ENCODE assay signal across 14 cellular contexts in the genomic region with DNA sequence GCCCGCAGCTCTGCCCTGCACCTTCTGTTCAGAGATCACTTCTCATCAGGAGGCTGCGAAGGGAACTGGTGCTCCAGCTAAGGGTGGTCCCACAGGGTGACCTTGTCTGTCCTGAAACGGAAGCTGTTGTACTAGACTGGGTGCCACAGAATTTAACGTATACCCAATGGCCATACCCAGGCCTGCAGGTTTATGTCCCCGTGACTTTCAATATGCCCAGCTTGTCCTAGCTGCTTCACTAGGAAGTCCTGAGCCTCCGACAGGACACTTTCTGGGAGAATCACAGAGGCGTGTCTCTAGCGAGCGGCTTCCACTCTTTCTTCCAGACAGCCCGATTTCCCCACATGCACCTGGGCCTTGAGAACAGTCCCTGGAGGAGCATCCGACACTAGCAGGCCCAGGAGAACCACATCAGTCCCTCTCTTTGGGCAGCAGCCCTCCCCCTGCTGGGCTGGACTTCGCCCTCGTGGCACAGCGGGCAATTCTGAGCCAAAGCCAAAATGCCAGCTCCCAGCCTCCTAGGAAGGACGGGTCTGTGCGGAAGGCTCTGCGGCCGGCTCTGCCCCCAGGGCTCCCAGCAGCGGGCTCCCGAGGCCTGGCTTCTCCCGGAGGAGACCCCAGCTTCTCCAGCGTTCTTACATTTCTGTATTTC.
DNase-seq lines count a peak whose midpoint lies in the region; ATAC-seq, FAIRE-seq and TF ChIP-seq lines count a peak whose summit lies in the region.
"Had no signal": no experiment of that assay in that cellular context is flagged by ENCODE, and none has a peak within 500 bp of the region (broad histone marks: within the 10 kb centered on the region; RNA-seq: fewer than 3 reads in every experiment).

No MANE protein-coding gene starts in this region.

- POLR2A ChIA-PET in A549 (lab: Yijun Ruan, JAX), result interaction anchor here (1.3 to 1.9 kb wide), 3 partner anchors 138 to 204 kb away, joined by 3 to 9 read pairs (median 7); a partner anchor contains a TSS
- POLR2A ChIA-PET in MCF 10A (lab: Yijun Ruan, JAX), result interaction anchor here (0.7 to 2.2 kb wide), 7 partner anchors 23 to 218 kb away, joined by 3 to 19 read pairs (median 3); no protein-coding TSS in a partner anchor

- H3K56ac ChIP-seq in mesendoderm (ENCODE audit: low read length), result peak overlapping the region; percentile 7

- no peak for FAIRE-seq in A549 (lab: Jason Lieb, UNC)

- no peak overlapping the region for H3K18ac ChIP-seq in mesendoderm (ENCODE audit: low read length)

- H3K36me3 Mint-ChIP-seq in MCF 10A (ENCODE audit: insufficient read depth, unreplicated experiment), result peaks cover 4% of the 10 kb centered on the region
- no peaks in the 10 kb centered on the region for H3K36me3 Mint-ChIP-seq in endothelial cell (ENCODE audit: low read depth, unreplicated experiment)
- H3K36me3 Mint-ChIP-seq: immature natural killer cell; stimulated activated memory B cell treated with anti-CD40 and anti-IgM and Interleukin-4, amounts not matched to agents 10 μg/mL and 1 μg/mL and 100 μg/mL, for 72 hours had no signal

- H3K4ac ChIP-seq in mesendoderm (ENCODE audit: low read depth, low read length), result no peak overlapping the region

- TF ChIP-seq RAD21 in A549 (conservative IDR thresholded peaks at IDR 0.05 in 1 of 2, IDR thresholded peaks at IDR 0.05 in 1 of 2), result no peak

- no peaks in the 10 kb centered on the region for H3K79me2 ChIP-seq in mesendoderm (ENCODE audit: control insufficient read depth, insufficient read depth, low read length)

- H3K4me3 ChIP-seq in A549, result peak overlapping the region; percentile 59
- peak overlapping the region; percentile 87; the same call in 1 of the 2 replicates for H3K4me3 ChIP-seq in HUES48 (ENCODE audit: low read depth, low read length)
- no peak overlapping the region for H3K4me3 ChIP-seq in mesendoderm (ENCODE audit: low read length)

- no TSS peak for BruUV-seq in MCF 10A (replicated peaks; lab: Mats Ljungman, UMichigan)

- H3K27me3 Mint-ChIP-seq in MCF 10A (ENCODE audit: insufficient read depth, unreplicated experiment) (no peaks in the 10 kb centered on the region), endothelial cell (ENCODE audit: unreplicated experiment) (peaks cover 22% of the 10 kb centered on the region)

- no peaks in the 10 kb centered on the region for H3K79me1 ChIP-seq in mesendoderm (ENCODE audit: low read length)

- no peak overlapping the region for H3K27ac Mint-ChIP-seq in MCF 10A (ENCODE audit: low read depth, unreplicated experiment)
- H3K27ac Mint-ChIP-seq in endothelial cell (ENCODE audit: unreplicated experiment), result no peak overlapping the region
- H3K27ac Mint-ChIP-seq: immature natural killer cell; stimulated activated memory B cell treated with anti-CD40 and anti-IgM and Interleukin-4, amounts not matched to agents 10 μg/mL and 1 μg/mL and 100 μg/mL, for 72 hours; T-helper 2 cell treated with Interferon-gamma antibody and Interleukin-4, amounts not matched to agents 5 μg/mL and 100 μg/mL, for 36 hours had no signal

- H2BK5ac ChIP-seq in mesendoderm (ENCODE audit: low read length), result no peak overlapping the region

- WGBS in A549 (ENCODE audit: missing lambda C conversion rate), result 72% methylated on average over 17 of the region's 22 CpGs
- WGBS in mesendoderm (ENCODE audit: extremely low coverage, insufficient coverage, low lambda C conversion rate), result no CpG with 5 or more reads among the region's 22 CpGs

- H3K4me2 ChIP-seq in A549 (peak overlapping the region; percentile 80), mesendoderm (ENCODE audit: low read length) (no peak overlapping the region)

- H3K9me3 ChIP-seq in A549, result peaks cover 14% of the 10 kb centered on the region
- H3K9me3 ChIP-seq in HUES48 (ENCODE audit: control insufficient read depth, insufficient read depth, low read length), result 0 out of 2 replicates have a peak, but pooled peaks cover 5% of the 10 kb centered on the region

- no peak for TF ChIP-seq POLR2A in A549 (IDR thresholded peaks at IDR 0.05; ENCODE audit: low read length)

- no peak overlapping the region for H2AK5ac ChIP-seq in mesendoderm (ENCODE audit: low read length)

- no peak overlapping the region for H2BK120ac ChIP-seq in mesendoderm (ENCODE audit: low read depth, low read length)

- H4K5ac ChIP-seq in mesendoderm (ENCODE audit: low read length), result no peak overlapping the region

- TF ChIP-seq EP300 in A549 (IDR thresholded peaks at IDR 0.05), result no peak

- no peak overlapping the region for H2BK15ac ChIP-seq in mesendoderm (replicated peaks; ENCODE audit: low read depth)

- H3K4me3 Mint-ChIP-seq in MCF 10A (ENCODE audit: unreplicated experiment) (peak overlapping the region; percentile 54), endothelial cell (ENCODE audit: unreplicated experiment) (no peak overlapping the region)
- H3K4me3 Mint-ChIP-seq: immature natural killer cell; stimulated activated memory B cell treated with anti-CD40 and anti-IgM and Interleukin-4, amounts not matched to agents 10 μg/mL and 1 μg/mL and 100 μg/mL, for 72 hours; T-helper 2 cell treated with Interferon-gamma antibody and Interleukin-4, amounts not matched to agents 5 μg/mL and 100 μg/mL, for 36 hours had no signal

- no peaks in the 10 kb centered on the region for H3K27me3 ChIP-seq in HUES48 (ENCODE audit: control insufficient read depth, insufficient read depth, low read length)
- H3K27me3 ChIP-seq in mesendoderm (ENCODE audit: insufficient read depth, low read length, poor library complexity), result no peaks in the 10 kb centered on the region
- H3K27me3 ChIP-seq: SJSA1 had no signal

- H3K9ac ChIP-seq in HUES48 (ENCODE audit: low read depth, low read length), result no peak overlapping the region
- H3K9ac ChIP-seq in mesendoderm (ENCODE audit: low read length), result no peak overlapping the region

- intact Hi-C loops in MCF 10A (cut with micrococcal nuclease), result loop anchor here (2.0 to 5.0 kb wide), 2 partner anchors 90 to 138 kb away; no protein-coding TSS in a partner anchor

- ATAC-seq in A549, result peak; percentile 1 to 16; a peak in 4 of 6 replicates
- no peak for ATAC-seq in HG03571 (IDR thresholded peaks at IDR 0.05; ENCODE audit: unreplicated experiment)
- no peak for ATAC-seq in GM21723 (IDR thresholded peaks at IDR 0.05; ENCODE audit: unreplicated experiment)

- H3K27ac ChIP-seq in A549 (peak overlapping the region; percentile 83 to 88), HUES48 (ENCODE audit: low read depth, low read length) (no peak overlapping the region), mesendoderm (ENCODE audit: low read depth, low read length) (no peak overlapping the region)
- H3K27ac ChIP-seq: SJSA1 had no signal

- no peaks in the 10 kb centered on the region for H3K9me3 Mint-ChIP-seq in MCF 10A (ENCODE audit: unreplicated experiment)
- peaks cover 6% of the 10 kb centered on the region for H3K9me3 Mint-ChIP-seq in endothelial cell (ENCODE audit: unreplicated experiment)

- TF ChIP-seq CTCF in A549 (IDR thresholded peaks at IDR 0.05), result no peak
- no peak for TF ChIP-seq CTCF in MCF 10A (IDR thresholded peaks at IDR 0.05; ENCODE audit: unreplicated experiment)
- no peak for TF ChIP-seq CTCF in endothelial cell (IDR thresholded peaks at IDR 0.05; ENCODE audit: unreplicated experiment)

- H3K23ac ChIP-seq in mesendoderm (ENCODE audit: low read length), result no peak overlapping the region

- H3K4me1 ChIP-seq in A549 (peaks cover 10% of the 10 kb centered on the region), HUES48 (ENCODE audit: control insufficient read depth, insufficient read depth, low read length) (no peaks in the 10 kb centered on the region), mesendoderm (ENCODE audit: control insufficient read depth, low read depth, low read length) (no peaks in the 10 kb centered on the region)

- DNase-seq in A549 (ENCODE audit: low read depth in 1 of 2, low spot score in 1 of 2), result no peak
- no peak for DNase-seq in MCF 10A (ENCODE audit: unreplicated experiment)
- no peak for DNase-seq in mesendoderm
- DNase-seq in activated CD4-positive, alpha-beta T cell treated with anti-CD3 and anti-CD28 coated beads, Interleukin-2, amount 50 U/mL, for 4 hours, result no peak
- no peak for DNase-seq in endothelial cell (ENCODE audit: low spot score)
- DNase-seq: GF-D8, NCI-H146 had no signal

- no peak overlapping the region for H4K8ac ChIP-seq in mesendoderm (ENCODE audit: low read depth, low read length)

- H3K36me3 ChIP-seq in HUES48 (ENCODE audit: control insufficient read depth, insufficient read depth, low read length) (no peaks in the 10 kb centered on the region), mesendoderm (ENCODE audit: control insufficient read depth, insufficient read depth, low read length) (no peaks in the 10 kb centered on the region)
- H3K36me3 ChIP-seq: SJSA1 had no signal

- peaks cover 19% of the 10 kb centered on the region for H3K4me1 Mint-ChIP-seq in MCF 10A (ENCODE audit: insufficient read depth, unreplicated experiment)
- no peaks in the 10 kb centered on the region for H3K4me1 Mint-ChIP-seq in endothelial cell (ENCODE audit: unreplicated experiment)

- CTCF ChIA-PET in A549 (lab: Yijun Ruan, JAX) (interaction anchor here (0.6 to 8.4 kb wide), 66 partner anchors 8 to 353 kb away, joined by 3 to 116 read pairs (median 5); a partner anchor contains a TSS), MCF 10A (lab: Yijun Ruan, JAX) (interaction anchor here (0.5 to 2.2 kb wide), 30 partner anchors 10 to 973 kb away, joined by 3 to 28 read pairs (median 4); a partner anchor contains a TSS)

TF ChIP-seq in A549, 52 proteins besides CTCF, POLR2A, EP300 and RAD21 (continues in another document):
- TF ChIP-seq CBX2 (IDR thresholded peaks at IDR 0.05; ENCODE audit: borderline replicate concordance, low read depth) (no peak), EHF (CRISPR knock-in tag; IDR thresholded peaks at IDR 0.05) (no peak), SREBF2 (IDR thresholded peaks at IDR 0.05) (no peak), TP53 (CRISPR knock-in tag; IDR thresholded peaks at IDR 0.05) (no peak), ZNF302 (CRISPR knock-in tag; IDR thresholded peaks at IDR 0.05) (no peak), GATA3 (IDR thresholded peaks at IDR 0.05; ENCODE audit: borderline replicate concordance) (no peak), MAFK (IDR thresholded peaks at IDR 0.05; ENCODE audit: partially characterized antibody) (no peak), KDM1A (IDR thresholded peaks at IDR 0.05; ENCODE audit: low read depth) (no peak), JUNB (IDR thresholded peaks at IDR 0.05) (no peak)
- TF ChIP-seq, protein P1, sequence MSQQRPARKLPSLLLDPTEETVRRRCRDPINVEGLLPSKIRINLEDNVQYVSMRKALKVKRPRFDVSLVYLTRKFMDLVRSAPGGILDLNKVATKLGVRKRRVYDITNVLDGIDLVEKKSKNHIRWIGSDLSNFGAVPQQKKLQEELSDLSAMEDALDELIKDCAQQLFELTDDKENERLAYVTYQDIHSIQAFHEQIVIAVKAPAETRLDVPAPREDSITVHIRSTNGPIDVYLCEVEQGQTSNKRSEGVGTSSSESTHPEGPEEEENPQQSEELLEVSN (IDR thresholded peaks at IDR 0.05; ENCODE audit: borderline replicate concordance, low read depth), result no peak
- TF ChIP-seq, protein P2, sequence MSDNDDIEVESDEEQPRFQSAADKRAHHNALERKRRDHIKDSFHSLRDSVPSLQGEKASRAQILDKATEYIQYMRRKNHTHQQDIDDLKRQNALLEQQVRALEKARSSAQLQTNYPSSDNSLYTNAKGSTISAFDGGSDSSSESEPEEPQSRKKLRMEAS (IDR thresholded peaks at IDR 0.05), result no peak

Comparison
In these comparisons a context has a peak if more than half of its experiments do, and no peak if none do; other contexts are left out.
1. ATAC-seq: peak in A549 (2 of 2); none in HG03571 (single experiment) and GM21723 (single experiment).
2. H3K27ac ChIP-seq: peak in A549 (2 of 2); none in HUES48 (single experiment) and mesendoderm (single experiment).